8 cellular contexts compared by ENCODE assay signal in the genomic region with DNA sequence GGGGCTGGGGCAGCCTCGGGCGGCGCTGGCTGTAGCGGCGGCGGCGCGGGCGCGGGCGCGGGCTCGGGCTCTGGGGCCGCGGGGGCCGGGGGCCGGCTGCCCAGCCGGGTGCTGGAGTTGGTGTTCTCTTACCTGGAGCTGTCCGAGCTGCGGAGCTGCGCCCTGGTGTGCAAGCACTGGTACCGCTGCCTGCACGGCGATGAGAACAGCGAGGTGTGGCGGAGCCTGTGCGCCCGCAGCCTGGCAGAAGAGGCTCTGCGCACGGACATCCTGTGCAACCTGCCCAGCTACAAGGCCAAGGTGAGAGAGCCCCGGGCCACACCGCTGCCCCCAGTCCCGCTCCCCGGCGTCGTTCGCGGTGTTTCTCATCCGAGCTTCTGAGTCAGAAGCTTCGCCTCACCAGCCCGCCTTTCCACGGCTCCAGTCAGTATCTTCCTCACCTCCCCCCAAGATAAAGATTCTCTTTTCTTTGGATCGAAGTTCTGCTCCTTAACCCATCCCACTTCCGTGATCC. TPM values are rescaled to one million over a fixed set of nuclear protein-coding genes. Genes with fewer than 3 reads are reported as not detected.
DNase-seq lines count a peak whose midpoint lies in the region; ATAC-seq and TF ChIP-seq lines count a peak whose summit lies in the region.

No MANE protein-coding gene starts in this region.

- no peaks in the 10 kb centered on the region for H3K9me3 Mint-ChIP-seq in IgD-negative memory B cell
- H3K9me3 Mint-ChIP-seq in dendritic cell treated with granulocyte-macrophage colony-stimulating factor and Interleukin-4, amounts not matched to agents 40 ng/mL and 50 ng/mL, for 4 days = no peaks in the 10 kb centered on the region

- peaks cover 6% of the 10 kb centered on the region for H3K36me3 ChIP-seq in lower lobe of right lung

- H3K27ac Mint-ChIP-seq in IgD-negative memory B cell = peak overlapping the region; percentile 39 to 94 (median 93)
- H3K27ac Mint-ChIP-seq in dendritic cell treated with granulocyte-macrophage colony-stimulating factor and Interleukin-4, amounts not matched to agents 40 ng/mL and 50 ng/mL, for 4 days = peak overlapping the region; percentile 90

- peak overlapping the region; percentile 84 to 93 (median 89) for H3K4me3 Mint-ChIP-seq in IgD-negative memory B cell
- peak overlapping the region; percentile 80 for H3K4me3 Mint-ChIP-seq in dendritic cell treated with granulocyte-macrophage colony-stimulating factor and Interleukin-4, amounts not matched to agents 40 ng/mL and 50 ng/mL, for 4 days

- intact Hi-C loops in dendritic cell treated with granulocyte-macrophage colony-stimulating factor and Interleukin-4, amounts not matched to agents 40 ng/mL and 50 ng/mL, for 4 days (cut with micrococcal nuclease) = no loop called here
- intact Hi-C loops in lower lobe of right lung (cut with DNase I) = no loop called here

- no peaks in the 10 kb centered on the region for H3K36me3 Mint-ChIP-seq in IgD-negative memory B cell
- H3K36me3 Mint-ChIP-seq in dendritic cell treated with granulocyte-macrophage colony-stimulating factor and Interleukin-4, amounts not matched to agents 40 ng/mL and 50 ng/mL, for 4 days (ENCODE audit: low read depth) = peaks cover 42% of the 10 kb centered on the region

- DNase-seq in EH (ENCODE audit: low read depth) (peak; percentile 42), lower lobe of right lung (peak; percentile 72), GF-D8 (lab: John Stamatoyannopoulos, UW) (no peak)
- DNase-seq in stimulated activated CD8-positive, alpha-beta memory T cell treated with anti-CD3 and anti-CD28 coated beads, Interleukin-15, amount 100 ng/mL, for 24 hours (ENCODE audit: low read depth) = peak; percentile 21

- peak overlapping the region; percentile 99 for H3K4me3 ChIP-seq in lower lobe of right lung

- no peaks in the 10 kb centered on the region for H3K27me3 Mint-ChIP-seq in IgD-negative memory B cell
- no peaks in the 10 kb centered on the region for H3K27me3 Mint-ChIP-seq in dendritic cell treated with granulocyte-macrophage colony-stimulating factor and Interleukin-4, amounts not matched to agents 40 ng/mL and 50 ng/mL, for 4 days

- no peaks in the 10 kb centered on the region for H3K27me3 ChIP-seq in lower lobe of right lung (ENCODE audit: low read depth)

- no peak for TF ChIP-seq CTCF in lower lobe of right lung (IDR thresholded peaks at IDR 0.05)

- H3K4me1 Mint-ChIP-seq in IgD-negative memory B cell = peaks cover 13 to 21% (median 14%) of the 10 kb centered on the region in 3 donors
- H3K4me1 Mint-ChIP-seq in dendritic cell treated with granulocyte-macrophage colony-stimulating factor and Interleukin-4, amounts not matched to agents 40 ng/mL and 50 ng/mL, for 4 days (ENCODE audit: low read depth) = peaks cover 26% of the 10 kb centered on the region

- H3K9me3 ChIP-seq in lower lobe of right lung = no peaks in the 10 kb centered on the region

- H3K4me1 ChIP-seq in lower lobe of right lung = peaks cover 37% of the 10 kb centered on the region

- peak overlapping the region; percentile 95 for H3K27ac ChIP-seq in lower lobe of right lung

- peak; percentile 35 for ATAC-seq in GM21576 (IDR thresholded peaks at IDR 0.05; ENCODE audit: unreplicated experiment)
- peak; percentile 33 to 36 for ATAC-seq in activated CD4-positive, CD25-positive, alpha-beta regulatory T cell treated with anti-CD3 and anti-CD28 coated beads, Interleukin-2, amount 50 U/mL, for 24 hours
- peak; percentile 15 to 35 for ATAC-seq in lower lobe of right lung

RNA-seq across cellular contexts. Expression of a gene that starts 0.6 kb away (rescaled TPM):
- polyA plus RNA-seq in IgD-negative memory B cell = 1.8 TPM
- 7.3 TPM for total RNA-seq in lower lobe of right lung

RNA-seq across cellular contexts. Expression of a gene that starts 0.7 kb away (rescaled TPM):
- polyA plus RNA-seq in IgD-negative memory B cell = 16.2 TPM
- total RNA-seq in lower lobe of right lung = 9.5 TPM

RNA-seq across cellular contexts. Expression of a gene that starts 53.9 kb away (rescaled TPM):
- polyA plus RNA-seq in IgD-negative memory B cell = not detected
- not detected for total RNA-seq in lower lobe of right lung
